ENCODE assay signal across 29 cellular contexts in the genomic region with DNA sequence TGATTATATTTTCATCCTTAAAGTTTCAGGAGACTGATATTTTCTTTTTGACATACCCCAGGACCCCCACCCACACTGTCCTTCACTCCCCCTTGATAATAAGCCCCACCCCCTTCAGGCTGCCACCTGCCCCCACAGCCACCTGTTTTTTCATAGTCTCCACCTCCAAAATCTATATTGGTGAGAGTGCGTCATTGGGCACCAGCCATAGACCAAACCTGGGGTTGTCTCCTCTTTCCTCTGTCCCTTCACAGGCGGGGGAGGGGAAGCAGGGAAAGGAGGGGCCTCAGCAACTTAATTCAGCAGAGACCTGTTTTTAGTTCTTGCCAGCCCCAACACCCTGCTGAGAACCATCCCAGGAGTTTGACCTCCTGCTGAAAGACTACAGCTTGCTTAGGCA. TPM values are rescaled to one million over a fixed set of nuclear protein-coding genes. Genes with fewer than 3 reads are reported as not detected.
"Had no signal": no experiment of that assay in that cellular context is flagged by ENCODE, and none has a peak within 500 bp of the region (broad histone marks: within the 10 kb centered on the region; RNA-seq: fewer than 3 reads in every experiment).

No MANE protein-coding gene starts in this region.

- H3K27ac Mint-ChIP-seq: activated CD4-positive, alpha-beta T cell treated with anti-CD3 and anti-CD28 coated beads for 36 hours; activated CD4-positive, alpha-beta T cell treated with anti-CD3 and anti-CD28 coated beads, Interleukin-2, amount 10 ng/mL, durations not matched to agents 7 days and 5 days; activated CD8-positive, alpha-beta T cell treated with anti-CD3 and anti-CD28 coated beads, Interleukin-2, amount 10 ng/mL, durations not matched to agents 7 days and 5 days; activated naive CD4-positive, alpha-beta T cell treated with anti-CD3 and anti-CD28 coated beads, Interleukin-2, amount 50 U/mL, for 24 hours; activated naive CD8-positive, alpha-beta T cell treated with anti-CD3 and anti-CD28 coated beads, Interleukin-2, amount 10 ng/mL, durations not matched to agents 7 days and 5 days; activated T-cell treated with anti-CD3 and anti-CD28 coated beads, Interleukin-2, amount 50 U/mL, for 24 hours; activated T-helper 2 cell treated with anti-CD3 and anti-CD28 coated beads, Interferon-gamma antibody, Interleukin-2, Interleukin-4, amounts not matched to agents 10 μg/mL and 5 μg/mL and 100 μg/mL, durations not matched to agents 14 hours and 24 hours and 36 hours; T-helper 1 cell treated with Interleukin-12 subunit alpha and Interleukin-12 subunit beta and Interleukin-4 antibody, amounts not matched to agents 30 μg/mL and 1 μg/mL, for 36 hours; T-helper 2 cell treated with Interferon-gamma antibody and Interleukin-4, amounts not matched to agents 5 μg/mL and 100 μg/mL, for 36 hours had no signal

- ATAC-seq: activated CD4-positive, alpha-beta T cell treated with anti-CD3 and anti-CD28 coated beads for 36 hours; activated CD4-positive, CD25-positive, alpha-beta regulatory T cell treated with anti-CD3 and anti-CD28 coated beads, Interleukin-2, amount 50 U/mL, for 24 hours; activated CD8-positive, alpha-beta T cell treated with anti-CD3 and anti-CD28 coated beads, Interleukin-2, amount 10 ng/mL, durations not matched to agents 7 days and 5 days; Panc1 had no signal

- H3K27me3 ChIP-seq: ascending aorta, SJCRH30 had no signal

- H3K9me3 Mint-ChIP-seq: activated CD4-positive, alpha-beta T cell treated with anti-CD3 and anti-CD28 coated beads, Interleukin-2, amount 10 ng/mL, durations not matched to agents 7 days and 5 days; activated naive CD4-positive, alpha-beta T cell treated with anti-CD3 and anti-CD28 coated beads, Interleukin-2, amount 50 U/mL, for 24 hours; activated naive CD8-positive, alpha-beta T cell treated with anti-CD3 and anti-CD28 coated beads, Interleukin-2, amount 10 ng/mL, durations not matched to agents 7 days and 5 days; activated T-cell treated with anti-CD3 and anti-CD28 coated beads, Interleukin-2, amount 50 U/mL, for 24 hours; activated T-helper 2 cell treated with anti-CD3 and anti-CD28 coated beads, Interferon-gamma antibody, Interleukin-2, Interleukin-4, amounts not matched to agents 10 μg/mL and 5 μg/mL and 100 μg/mL, durations not matched to agents 14 hours and 24 hours and 36 hours; T-helper 1 cell treated with Interleukin-12 subunit alpha and Interleukin-12 subunit beta and Interleukin-4 antibody, amounts not matched to agents 30 μg/mL and 1 μg/mL, for 36 hours; T-helper 2 cell treated with Interferon-gamma antibody and Interleukin-4, amounts not matched to agents 5 μg/mL and 100 μg/mL, for 36 hours had no signal

- H3K36me3 Mint-ChIP-seq: activated naive CD4-positive, alpha-beta T cell treated with anti-CD3 and anti-CD28 coated beads, Interleukin-2, amount 50 U/mL, for 24 hours; activated naive CD8-positive, alpha-beta T cell treated with anti-CD3 and anti-CD28 coated beads, Interleukin-2, amount 10 ng/mL, durations not matched to agents 7 days and 5 days had no signal

- DNase-seq: activated CD4-positive, alpha-beta T cell treated with anti-CD3 and anti-CD28 coated beads for 36 hours; activated CD4-positive, alpha-beta T cell treated with anti-CD3 and anti-CD28 coated beads, Interleukin-2, amount 10 ng/mL, durations not matched to agents 7 days and 5 days; activated CD4-positive, alpha-beta T cell treated with anti-CD3 and anti-CD28 coated beads, Interleukin-2, amount 50 U/mL, for 48 hours; activated CD8-positive, alpha-beta T cell treated with anti-CD3 and anti-CD28 coated beads, Interleukin-2, amount 10 ng/mL, durations not matched to agents 7 days and 5 days; activated naive CD4-positive, alpha-beta T cell treated with Interleukin-2 at 50 U/mL for 16 hours; activated naive CD8-positive, alpha-beta T cell treated with anti-CD3 and anti-CD28 coated beads, Interleukin-2, amount 10 ng/mL, durations not matched to agents 7 days and 5 days; activated T-cell treated with anti-CD3 and anti-CD28 coated beads, Interleukin-2, amount 50 U/mL, for 24 hours; amygdala; Karpas-422; NCI-H1105; NCI-H1417 treated with DMSO at 0.1 percent for 48 hours; NCI-H1930; NCI-H2081 treated with DMSO at 0.1 percent for 48 hours; NCI-H226; NCI-H446 treated with DMSO at 0.1 percent for 48 hours; NCI-H524; SHP77; SJCRH30 had no signal

- H3K4me1 ChIP-seq: ascending aorta, SJCRH30 had no signal

- H3K4me3 ChIP-seq: ascending aorta, SJCRH30, SK-N-MC had no signal

- H3K27ac ChIP-seq: ascending aorta, cardiac muscle cell, SJCRH30, SK-N-MC had no signal

- H3K4me3 Mint-ChIP-seq: activated CD4-positive, alpha-beta T cell treated with anti-CD3 and anti-CD28 coated beads for 36 hours; activated CD4-positive, alpha-beta T cell treated with anti-CD3 and anti-CD28 coated beads, Interleukin-2, amount 10 ng/mL, durations not matched to agents 7 days and 5 days; activated CD8-positive, alpha-beta T cell treated with anti-CD3 and anti-CD28 coated beads, Interleukin-2, amount 10 ng/mL, durations not matched to agents 7 days and 5 days; activated naive CD4-positive, alpha-beta T cell treated with anti-CD3 and anti-CD28 coated beads, Interleukin-2, amount 50 U/mL, for 24 hours; activated naive CD8-positive, alpha-beta T cell treated with anti-CD3 and anti-CD28 coated beads, Interleukin-2, amount 10 ng/mL, durations not matched to agents 7 days and 5 days; activated T-cell treated with anti-CD3 and anti-CD28 coated beads, Interleukin-2, amount 50 U/mL, for 24 hours; T-helper 1 cell treated with Interleukin-12 subunit alpha and Interleukin-12 subunit beta and Interleukin-4 antibody, amounts not matched to agents 30 μg/mL and 1 μg/mL, for 36 hours; T-helper 2 cell treated with Interferon-gamma antibody and Interleukin-4, amounts not matched to agents 5 μg/mL and 100 μg/mL, for 36 hours had no signal

- H3K36me3 ChIP-seq: ascending aorta, cardiac muscle cell, SJCRH30 had no signal

- H3K9me3 ChIP-seq: ascending aorta, SJCRH30 had no signal

- H3K4me1 Mint-ChIP-seq: activated CD4-positive, alpha-beta T cell treated with anti-CD3 and anti-CD28 coated beads for 36 hours; activated CD4-positive, alpha-beta T cell treated with anti-CD3 and anti-CD28 coated beads, Interleukin-2, amount 10 ng/mL, durations not matched to agents 7 days and 5 days; activated naive CD4-positive, alpha-beta T cell treated with anti-CD3 and anti-CD28 coated beads, Interleukin-2, amount 50 U/mL, for 24 hours; activated naive CD8-positive, alpha-beta T cell treated with anti-CD3 and anti-CD28 coated beads, Interleukin-2, amount 10 ng/mL, durations not matched to agents 7 days and 5 days had no signal

RNA-seq across cellular contexts. Expression of gene ARHGAP36, which starts 1.1 kb away (rescaled TPM):
- total RNA-seq: activated CD4-positive, alpha-beta T cell treated with anti-CD3 and anti-CD28 coated beads for 36 hours; activated CD4-positive, alpha-beta T cell treated with anti-CD3 and anti-CD28 coated beads, Interleukin-2, amount 10 ng/mL, durations not matched to agents 7 days and 5 days; activated CD8-positive, alpha-beta T cell treated with anti-CD3 and anti-CD28 coated beads, Interleukin-2, amount 10 ng/mL, durations not matched to agents 7 days and 5 days; activated naive CD8-positive, alpha-beta T cell treated with anti-CD3 and anti-CD28 coated beads, Interleukin-2, amount 10 ng/mL, durations not matched to agents 7 days and 5 days; activated T-helper 2 cell treated with anti-CD3 and anti-CD28 coated beads, Interferon-gamma antibody, Interleukin-2, Interleukin-4, amounts not matched to agents 10 μg/mL and 5 μg/mL and 100 μg/mL, durations not matched to agents 14 hours and 24 hours and 36 hours; ascending aorta; cardiac muscle cell; MCF 10A; RPMI7951; SJCRH30 had no signal
